ENCODE assay signal across 19 cellular contexts in genomic region chr6:52336919-52337561, GRCh38. TPM values are rescaled to one million over a fixed set of nuclear protein-coding genes. Genes with fewer than 3 reads are reported as not detected.
DNase-seq lines count a peak whose midpoint lies in the region; ATAC-seq, FAIRE-seq and TF ChIP-seq lines count a peak whose summit lies in the region.
"Had no signal": no experiment of that assay in that cellular context is flagged by ENCODE, and none has a peak within 500 bp of the region (broad histone marks: within the 10 kb centered on the region; RNA-seq: fewer than 3 reads in every experiment).

No MANE protein-coding gene starts in this region.

- no peaks in the 10 kb centered on the region for H3K27me3 Mint-ChIP-seq in CD4-positive, CD25-positive, alpha-beta regulatory T cell
- H3K27me3 Mint-ChIP-seq in activated T-helper 17 cell treated with anti-CD3 and anti-CD28 coated beads, Interleukin-2, amount 50 U/mL, for 72 hours, result no peaks in the 10 kb centered on the region
- H3K27me3 Mint-ChIP-seq: progenitor cell of endocrine pancreas had no signal

- H3K9me3 ChIP-seq in CD4-positive, CD25-positive, alpha-beta regulatory T cell (ENCODE audit: control insufficient read depth in 2 of 2, low read length in 2 of 2), result no peaks in the 10 kb centered on the region
- no peaks in the 10 kb centered on the region for H3K9me3 ChIP-seq in body of pancreas
- no peaks in the 10 kb centered on the region for H3K9me3 ChIP-seq in prostate gland

- intact Hi-C loops in body of pancreas (cut with DNase I), result no loop called here
- intact Hi-C loops in prostate gland (cut with DNase I), result no loop called here

- 83 to 87% methylated on average over 6 of the region's 6 CpGs for WGBS in body of pancreas, 2 donors
- 94% methylated on average over 6 of the region's 6 CpGs for WGBS in prostate gland

- TF ChIP-seq POLR2A in GM12892 (IDR thresholded peaks at IDR 0.05; ENCODE audit: low read depth, low read length) (no peak), body of pancreas (IDR thresholded peaks at IDR 0.05) (no peak), prostate gland (IDR thresholded peaks at IDR 0.05) (no peak)

- H3K36me3 Mint-ChIP-seq in CD4-positive, CD25-positive, alpha-beta regulatory T cell, result no peaks in the 10 kb centered on the region
- H3K36me3 Mint-ChIP-seq in activated T-helper 17 cell treated with anti-CD3 and anti-CD28 coated beads, Interleukin-2, amount 50 U/mL, for 72 hours (ENCODE audit: low read depth), result no peaks in the 10 kb centered on the region

- peak overlapping the region; percentile 48 to 87 (median 72) for H3K27ac Mint-ChIP-seq in CD4-positive, CD25-positive, alpha-beta regulatory T cell
- peak overlapping the region; percentile 60 for H3K27ac Mint-ChIP-seq in activated T-helper 17 cell treated with anti-CD3 and anti-CD28 coated beads, Interleukin-2, amount 50 U/mL, for 72 hours
- H3K27ac Mint-ChIP-seq: nephron progenitor cell, progenitor cell of endocrine pancreas had no signal

- H3K4me1 ChIP-seq in CD4-positive, CD25-positive, alpha-beta regulatory T cell (ENCODE audit: control insufficient read depth, insufficient read depth, low read length, poor library complexity, severe bottlenecking), result peaks cover 30% of the 10 kb centered on the region
- peaks cover 9% of the 10 kb centered on the region for H3K4me1 ChIP-seq in body of pancreas
- H3K4me1 ChIP-seq in prostate gland (replicated peaks), result no peaks in the 10 kb centered on the region

- DNase-seq in CD4-positive, CD25-positive, alpha-beta regulatory T cell, result no peak
- DNase-seq in GM12892 (ENCODE audit: insufficient read length) (no peak), body of pancreas (no peak), NOMO-1 treated with dmso at 0.1 percent for 144 hours (lab: John Stamatoyannopoulos, UW; ENCODE audit: unreplicated experiment) (no peak), prostate gland (ENCODE audit: low spot score) (no peak)
- DNase-seq in activated CD4-positive, CD25-positive, alpha-beta regulatory T cell (lab: John Stamatoyannopoulos, UW), result no peak
- DNase-seq: mesendoderm; NCI-H1694; NCI-H2227 treated with DMSO at 0.1 percent for 48 hours; nephron progenitor cell; SHP77 treated with DMSO at 0.1 percent for 48 hours; stimulated activated CD4-positive, alpha-beta T cell treated with anti-CD3 and anti-CD28 coated beads, Interleukin-2, amount 100 ng/mL, for 48 hours; T-helper 2 cell had no signal

- H3K36me3 ChIP-seq in CD4-positive, CD25-positive, alpha-beta regulatory T cell (ENCODE audit: control insufficient read depth, insufficient read depth, low read length), result no peaks in the 10 kb centered on the region
- H3K36me3 ChIP-seq in body of pancreas (replicated peaks in 1 of 2; ENCODE audit: insufficient read depth in 1 of 2, low read depth in 2 of 2), result no peaks in the 10 kb centered on the region
- no peaks in the 10 kb centered on the region for H3K36me3 ChIP-seq in prostate gland

- TF ChIP-seq CTCF in body of pancreas (IDR thresholded peaks at IDR 0.05) (no peak), prostate gland (IDR thresholded peaks at IDR 0.05) (no peak)

- ATAC-seq in CD4-positive, CD25-positive, alpha-beta regulatory T cell (ENCODE audit: low read depth in 2 of 2), result no peak
- ATAC-seq in HG02852 (IDR thresholded peaks at IDR 0.05; ENCODE audit: unreplicated experiment), result peak; percentile 11
- ATAC-seq in activated T-helper 17 cell treated with anti-CD3 and anti-CD28 coated beads, Interleukin-2, amount 50 U/mL, for 72 hours (replicated peaks), result peak; percentile 46
- no peak for ATAC-seq in body of pancreas

- no peak overlapping the region for H3K27ac ChIP-seq in CD4-positive, CD25-positive, alpha-beta regulatory T cell (ENCODE audit: insufficient read depth, low read length, poor library complexity, severe bottlenecking)
- H3K27ac ChIP-seq in body of pancreas (no peak overlapping the region), prostate gland (no peak overlapping the region)
- H3K27ac ChIP-seq: skin epidermis had no signal

- H3K4me3 Mint-ChIP-seq in CD4-positive, CD25-positive, alpha-beta regulatory T cell, result no peak overlapping the region
- peak overlapping the region; percentile 50 for H3K4me3 Mint-ChIP-seq in activated T-helper 17 cell treated with anti-CD3 and anti-CD28 coated beads, Interleukin-2, amount 50 U/mL, for 72 hours
- H3K4me3 Mint-ChIP-seq: nephron progenitor cell had no signal

- H3K27me3 ChIP-seq in CD4-positive, CD25-positive, alpha-beta regulatory T cell (ENCODE audit: control insufficient read depth, insufficient read depth, low read length), result no peaks in the 10 kb centered on the region
- H3K27me3 ChIP-seq in body of pancreas, result no peaks in the 10 kb centered on the region
- no peaks in the 10 kb centered on the region for H3K27me3 ChIP-seq in prostate gland (replicated peaks; ENCODE audit: insufficient read depth)

- H3K9me3 Mint-ChIP-seq in CD4-positive, CD25-positive, alpha-beta regulatory T cell, result no peaks in the 10 kb centered on the region
- no peaks in the 10 kb centered on the region for H3K9me3 Mint-ChIP-seq in activated T-helper 17 cell treated with anti-CD3 and anti-CD28 coated beads, Interleukin-2, amount 50 U/mL, for 72 hours
- H3K9me3 Mint-ChIP-seq: nephron progenitor cell had no signal

- peaks cover 13 to 73% (median 47%) of the 10 kb centered on the region in 4 donors for H3K4me1 Mint-ChIP-seq in CD4-positive, CD25-positive, alpha-beta regulatory T cell
- H3K4me1 Mint-ChIP-seq in activated T-helper 17 cell treated with anti-CD3 and anti-CD28 coated beads, Interleukin-2, amount 50 U/mL, for 72 hours, result peaks cover 60% of the 10 kb centered on the region

- H3K4me3 ChIP-seq in CD4-positive, CD25-positive, alpha-beta regulatory T cell (ENCODE audit: low read depth, low read length), result no peak overlapping the region
- no peak overlapping the region for H3K4me3 ChIP-seq in body of pancreas
- H3K4me3 ChIP-seq in prostate gland, result no peak overlapping the region
- H3K4me3 ChIP-seq: skin epidermis had no signal

- peak; percentile 40 for FAIRE-seq in GM12892 (lab: Jason Lieb, UNC)
- FAIRE-seq: colon, endometrium had no signal

RNA-seq across cellular contexts. Expression of gene PAQR8, which starts 24.9 kb away (rescaled TPM):
- total RNA-seq in CD4-positive, CD25-positive, alpha-beta regulatory T cell, result 5.4 TPM
- 10 to 100 TPM in 3 of 4 donors, 1 to 10 TPM in 1; 8.6 to 18.5 (median 15.5) TPM for polyA plus RNA-seq in CD4-positive, CD25-positive, alpha-beta regulatory T cell
- 11.2 TPM for polyA plus RNA-seq in GM12892 (2012; ENCODE audit: missing spikeins)
- total RNA-seq in activated T-helper 17 cell treated with anti-CD3 and anti-CD28 coated beads, Interleukin-2, amount 50 U/mL, for 72 hours, result 1 to 10 TPM; 5.7 to 9.2 TPM
- total RNA-seq in body of pancreas (1 to 10 TPM; 4.0 to 4.9 TPM), prostate gland (10 to 100 TPM in 1 of 2 donors, 1 to 10 TPM in 1; 9.9 to 15.8 TPM)

RNA-seq across cellular contexts. Expression of gene MCM3, which starts 52.5 kb away (rescaled TPM):
- total RNA-seq in CD4-positive, CD25-positive, alpha-beta regulatory T cell, result 24.5 TPM
- polyA plus RNA-seq in CD4-positive, CD25-positive, alpha-beta regulatory T cell, result 10 to 100 TPM; 60.6 to 67.8 (median 62.0) TPM
- 119 TPM for polyA plus RNA-seq in GM12892 (2012; ENCODE audit: missing spikeins)
- total RNA-seq in activated T-helper 17 cell treated with anti-CD3 and anti-CD28 coated beads, Interleukin-2, amount 50 U/mL, for 72 hours, result 100 to 1,000 TPM; 141 to 247 TPM
- 10 to 100 TPM; 15.6 to 21.4 TPM for total RNA-seq in body of pancreas
- 10 to 100 TPM; 33.6 to 51.1 TPM for total RNA-seq in prostate gland

Comparison
In these comparisons a context has a peak if more than half of its experiments do, and no peak if none do; other contexts are left out.
1. ATAC-seq: peak in HG02852 (single experiment) and activated T-helper 17 cell treated with anti-CD3 and anti-CD28 coated beads, Interleukin-2, amount 50 U/mL, for 72 hours (single experiment); none in CD4-positive, CD25-positive, alpha-beta regulatory T cell (0 of 2) and body of pancreas (single experiment).